ENCODE assay signal across 1 cellular context in the genomic region with DNA sequence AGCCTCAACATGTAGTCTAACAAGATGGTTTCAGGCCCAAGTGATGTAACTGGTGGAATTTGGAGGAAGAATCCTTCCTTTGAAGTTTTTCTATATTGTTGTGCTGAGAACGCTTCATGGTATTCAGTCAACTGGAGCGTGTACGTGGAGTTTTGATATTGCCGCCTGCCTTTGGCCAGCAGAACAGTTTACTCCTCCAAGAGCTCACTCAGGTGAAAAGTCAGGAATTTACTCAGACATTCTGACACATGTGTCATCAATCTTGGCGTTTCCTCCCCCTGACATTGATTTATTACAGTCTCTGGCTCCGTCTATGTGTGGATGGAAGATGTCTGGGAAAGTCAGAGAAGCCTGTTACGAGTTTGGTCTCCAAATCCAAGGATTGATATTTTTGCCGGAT.
A peak's percentile ranks its signal among the peaks of the same experiment; 100 is the strongest.
TF ChIP-seq lines count a peak whose summit lies in the region.

No MANE protein-coding gene starts in this region.

TF ChIP-seq in A549, 52 proteins besides CTCF, POLR2A, EP300 and RAD21 (continued from another document):
- TF ChIP-seq, protein P1, sequence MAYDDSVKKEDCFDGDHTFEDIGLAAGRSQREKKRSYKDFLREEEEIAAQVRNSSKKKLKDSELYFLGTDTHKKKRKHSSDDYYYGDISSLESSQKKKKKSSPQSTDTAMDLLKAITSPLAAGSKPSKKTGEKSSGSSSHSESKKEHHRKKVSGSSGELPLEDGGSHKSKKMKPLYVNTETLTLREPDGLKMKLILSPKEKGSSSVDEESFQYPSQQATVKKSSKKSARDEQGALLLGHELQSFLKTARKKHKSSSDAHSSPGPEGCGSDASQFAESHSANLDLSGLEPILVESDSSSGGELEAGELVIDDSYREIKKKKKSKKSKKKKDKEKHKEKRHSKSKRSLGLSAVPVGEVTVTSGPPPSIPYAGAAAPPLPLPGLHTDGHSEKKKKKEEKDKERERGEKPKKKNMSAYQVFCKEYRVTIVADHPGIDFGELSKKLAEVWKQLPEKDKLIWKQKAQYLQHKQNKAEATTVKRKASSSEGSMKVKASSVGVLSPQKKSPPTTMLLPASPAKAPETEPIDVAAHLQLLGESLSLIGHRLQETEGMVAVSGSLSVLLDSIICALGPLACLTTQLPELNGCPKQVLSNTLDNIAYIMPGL (CRISPR knock-in tag; IDR thresholded peaks at IDR 0.05; ENCODE audit: borderline replicate concordance) = no peak
- TF ChIP-seq, protein P2, sequence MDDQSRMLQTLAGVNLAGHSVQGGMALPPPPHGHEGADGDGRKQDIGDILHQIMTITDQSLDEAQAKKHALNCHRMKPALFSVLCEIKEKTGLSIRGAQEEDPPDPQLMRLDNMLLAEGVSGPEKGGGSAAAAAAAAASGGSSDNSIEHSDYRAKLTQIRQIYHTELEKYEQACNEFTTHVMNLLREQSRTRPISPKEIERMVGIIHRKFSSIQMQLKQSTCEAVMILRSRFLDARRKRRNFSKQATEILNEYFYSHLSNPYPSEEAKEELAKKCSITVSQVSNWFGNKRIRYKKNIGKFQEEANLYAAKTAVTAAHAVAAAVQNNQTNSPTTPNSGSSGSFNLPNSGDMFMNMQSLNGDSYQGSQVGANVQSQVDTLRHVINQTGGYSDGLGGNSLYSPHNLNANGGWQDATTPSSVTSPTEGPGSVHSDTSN (IDR thresholded peaks at IDR 0.05) = peak; percentile 82
- TF ChIP-seq GATA3 (IDR thresholded peaks at IDR 0.05; ENCODE audit: borderline replicate concordance) (peak; percentile 42; the same call in 1 of the 2 replicates), NR3C1 (IDR thresholded peaks at IDR 0.05) (no peak), FOSL2 (IDR thresholded peaks at IDR 0.05) (no peak), FOSL2 (CRISPR knock-in tag; IDR thresholded peaks at IDR 0.05) (no peak; the same call in 1 of the 2 replicates)
- TF ChIP-seq, protein P3, sequence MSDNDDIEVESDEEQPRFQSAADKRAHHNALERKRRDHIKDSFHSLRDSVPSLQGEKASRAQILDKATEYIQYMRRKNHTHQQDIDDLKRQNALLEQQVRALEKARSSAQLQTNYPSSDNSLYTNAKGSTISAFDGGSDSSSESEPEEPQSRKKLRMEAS (IDR thresholded peaks at IDR 0.05) = no peak
